Comparison of ENCODE assay signal across 8 cellular contexts in the genomic region with DNA sequence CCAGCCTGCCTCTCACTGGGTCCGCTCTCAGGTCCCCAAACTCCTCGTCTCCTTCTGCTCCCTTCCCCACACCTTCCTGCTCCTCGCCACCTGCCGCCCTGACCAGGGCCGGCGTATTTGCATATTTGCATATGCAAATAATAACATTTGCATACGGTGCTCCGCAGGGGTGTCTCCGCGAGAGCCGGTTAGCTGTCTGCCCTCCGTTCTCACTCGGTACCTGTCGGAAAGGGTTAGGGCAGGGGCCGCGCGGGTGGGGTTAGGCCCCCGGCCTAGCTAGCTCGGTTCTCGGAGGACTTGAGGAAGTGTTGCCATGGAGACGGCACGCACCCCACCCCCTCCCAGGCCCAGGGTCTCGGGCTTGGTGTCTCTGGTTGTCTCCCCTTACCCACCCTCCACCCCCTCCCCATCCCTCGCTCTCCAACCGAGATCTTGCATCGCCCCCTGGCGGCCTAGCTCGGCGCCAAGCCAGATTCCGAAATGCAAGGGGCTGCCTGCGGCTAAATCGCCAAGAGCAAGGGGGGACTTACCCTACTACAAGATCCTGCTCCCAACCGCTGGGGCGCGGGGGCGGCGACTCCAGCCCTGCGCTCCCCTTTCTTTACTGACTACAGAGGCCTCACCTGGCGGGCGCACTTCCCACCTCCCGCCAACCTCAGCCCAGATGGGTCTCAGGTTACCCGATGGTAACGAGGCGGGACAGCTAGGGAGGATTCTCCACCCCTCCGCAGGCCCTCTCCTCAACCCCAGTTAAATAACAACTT. TPM values are rescaled to one million over a fixed set of nuclear protein-coding genes. Genes with fewer than 3 reads are reported as not detected.
DNase-seq lines count a peak whose midpoint lies in the region; TF ChIP-seq lines count a peak whose summit lies in the region.

No MANE protein-coding gene starts in this region.

- no peaks in the 10 kb centered on the region for H3K27me3 ChIP-seq in HAP-1 (ENCODE audit: low read depth)
- peaks cover 14% of the 10 kb centered on the region for H3K27me3 ChIP-seq in WERI-Rb-1 (ENCODE audit: insufficient read depth, low read depth, severe bottlenecking)
- peaks cover 0 to 11% (median 0%) of the 10 kb centered on the region in 4 donors for H3K27me3 ChIP-seq in liver (ENCODE audit: control insufficient read depth in 4 of 4, insufficient read depth in 4 of 4, low read length in 3 of 4)

- DNase-seq in DMS79 treated with DMSO at 0.1 percent for 48 hours (lab: John Stamatoyannopoulos, UW) (peak; percentile 50), HAP-1 (ENCODE audit: low spot score in 2 of 2) (peak; percentile 34 to 90), NCI-H2081 treated with DMSO at 0.1 percent for 48 hours (lab: John Stamatoyannopoulos, UW) (peak; percentile 56), WERI-Rb-1 (peak; percentile 91), cerebellar cortex (ENCODE audit: low spot score) (peak; percentile 88), amniotic stem cell (lab: John Stamatoyannopoulos, UW) (no peak)
- peak; percentile 28 to 68 (median 51) for DNase-seq in stimulated activated naive CD4-positive, alpha-beta T cell (lab: John Stamatoyannopoulos, UW)

- WGBS in liver: 2% methylated on average over 45 of the region's 45 CpGs

- H3K27ac ChIP-seq in WERI-Rb-1 (no peak overlapping the region), liver (ENCODE audit: low read depth in 1 of 2, low read length in 2 of 2) (no peak overlapping the region)

- TF ChIP-seq RAD21 in liver (IDR thresholded peaks at IDR 0.05): peak in 1 of 2 donors; percentile 34

- H3K36me3 ChIP-seq in HAP-1 (replicated peaks): no peaks in the 10 kb centered on the region
- no peaks in the 10 kb centered on the region for H3K36me3 ChIP-seq in WERI-Rb-1
- H3K36me3 ChIP-seq in liver (ENCODE audit: control insufficient read depth in 4 of 4, insufficient read depth in 3 of 4, low read depth in 1 of 4, low read length in 3 of 4): no peaks in the 10 kb centered on the region

- H3K4me1 ChIP-seq in HAP-1 (peaks cover 22% of the 10 kb centered on the region), liver (ENCODE audit: control insufficient read depth in 4 of 4, insufficient read depth in 4 of 4, low read length in 3 of 4) (peaks cover 15 to 47% (median 32%) of the 10 kb centered on the region in 4 donors)

- no peaks in the 10 kb centered on the region for H3K9me3 ChIP-seq in HAP-1
- H3K9me3 ChIP-seq in WERI-Rb-1 (ENCODE audit: severe bottlenecking): no peaks in the 10 kb centered on the region
- no peaks in the 10 kb centered on the region for H3K9me3 ChIP-seq in liver (ENCODE audit: control insufficient read depth in 4 of 4, low read length in 3 of 4)

- no peak overlapping the region for H3K9ac ChIP-seq in liver (ENCODE audit: low read depth in 1 of 2, low read length in 2 of 2)

- in situ Hi-C loops in HAP-1 (cut with MboI; ENCODE audit: low sequenced_read_pairs): no loop called here

- H3K4me3 ChIP-seq in HAP-1: peak overlapping the region; percentile 36
- peak overlapping the region; percentile 45 for H3K4me3 ChIP-seq in WERI-Rb-1 (ENCODE audit: low read depth, low read length)
- peak overlapping the region in 2 of 3 donors; percentile 18 to 38 for H3K4me3 ChIP-seq in liver (ENCODE audit: low read depth in 1 of 3, low read length in 3 of 3)

- peak; percentile 79 for TF ChIP-seq CTCF in WERI-Rb-1 (IDR thresholded peaks at IDR 0.05; ENCODE audit: low read depth, low read length)
- peak; percentile 39 for TF ChIP-seq CTCF in liver (IDR thresholded peaks at IDR 0.05; ENCODE audit: low read depth, low read length, missing input control)

TF ChIP-seq in liver, 16 proteins besides CTCF, POLR2A, EP300 and RAD21:
- TF ChIP-seq, protein P1, sequence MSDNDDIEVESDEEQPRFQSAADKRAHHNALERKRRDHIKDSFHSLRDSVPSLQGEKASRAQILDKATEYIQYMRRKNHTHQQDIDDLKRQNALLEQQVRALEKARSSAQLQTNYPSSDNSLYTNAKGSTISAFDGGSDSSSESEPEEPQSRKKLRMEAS (IDR thresholded peaks at IDR 0.05): no peak
- TF ChIP-seq RXRA (IDR thresholded peaks at IDR 0.05) (no peak), SP1 (IDR thresholded peaks at IDR 0.05) (no peak), FOXA1 (IDR thresholded peaks at IDR 0.05) (no peak), YY1 (IDR thresholded peaks at IDR 0.05) (no peak), TAF1 (conservative IDR thresholded peaks at IDR 0.05) (no peak), FOXA2 (IDR thresholded peaks at IDR 0.05) (no peak), HNF4A (conservative IDR thresholded peaks at IDR 0.05) (no peak), HNF4G (IDR thresholded peaks at IDR 0.05) (no peak), JUND (IDR thresholded peaks at IDR 0.05) (no peak), ATF3 (IDR thresholded peaks at IDR 0.05) (no peak), REST (IDR thresholded peaks at IDR 0.05) (no peak), GABPA (IDR thresholded peaks at IDR 0.05 in 1 of 2, conservative IDR thresholded peaks at IDR 0.05 in 1 of 2) (no peak), EGR1 (IDR thresholded peaks at IDR 0.05; ENCODE audit: low read depth in 2 of 2) (no peak), NR2F2 (IDR thresholded peaks at IDR 0.05) (no peak)
- TF ChIP-seq, protein P2, sequence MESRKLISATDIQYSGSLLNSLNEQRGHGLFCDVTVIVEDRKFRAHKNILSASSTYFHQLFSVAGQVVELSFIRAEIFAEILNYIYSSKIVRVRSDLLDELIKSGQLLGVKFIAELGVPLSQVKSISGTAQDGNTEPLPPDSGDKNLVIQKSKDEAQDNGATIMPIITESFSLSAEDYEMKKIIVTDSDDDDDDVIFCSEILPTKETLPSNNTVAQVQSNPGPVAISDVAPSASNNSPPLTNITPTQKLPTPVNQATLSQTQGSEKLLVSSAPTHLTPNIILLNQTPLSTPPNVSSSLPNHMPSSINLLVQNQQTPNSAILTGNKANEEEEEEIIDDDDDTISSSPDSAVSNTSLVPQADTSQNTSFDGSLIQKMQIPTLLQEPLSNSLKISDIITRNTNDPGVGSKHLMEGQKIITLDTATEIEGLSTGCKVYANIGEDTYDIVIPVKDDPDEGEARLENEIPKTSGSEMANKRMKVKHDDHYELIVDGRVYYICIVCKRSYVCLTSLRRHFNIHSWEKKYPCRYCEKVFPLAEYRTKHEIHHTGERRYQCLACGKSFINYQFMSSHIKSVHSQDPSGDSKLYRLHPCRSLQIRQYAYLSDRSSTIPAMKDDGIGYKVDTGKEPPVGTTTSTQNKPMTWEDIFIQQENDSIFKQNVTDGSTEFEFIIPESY (IDR thresholded peaks at IDR 0.05): no peak

RNA-seq across cellular contexts. Expression of gene STAC3, which starts 8.1 kb away (rescaled TPM):
- total RNA-seq in liver: 1 to 10 TPM in 1 of 2 donors, under 1 TPM in 1; 0.84 to 1.1 TPM
- polyA plus RNA-seq in liver: 1 to 10 TPM in 1 of 2 donors, under 1 TPM in 1; 0.19 to 1.3 TPM

RNA-seq across cellular contexts. Expression of gene SHMT2, which starts 13.4 kb away (rescaled TPM):
- 100 to 1,000 TPM in 1 of 2 donors, 10 to 100 TPM in 1; 66.7 to 236 TPM for total RNA-seq in liver
- polyA plus RNA-seq in liver: 100 to 1,000 TPM; 121 to 276 TPM

RNA-seq across cellular contexts. Expression of gene NXPH4, which starts 26.3 kb away (rescaled TPM):
- total RNA-seq in liver: not detected
- polyA plus RNA-seq in liver: under 1 TPM in 1 of 2 donors, not detected in 1; 0.15 TPM
